In genomic region chr2:151051584-151052220, GRCh38 we compare ENCODE assay signal across 7 cellular contexts.
DNase-seq lines count a peak whose midpoint lies in the region; ATAC-seq and TF ChIP-seq lines count a peak whose summit lies in the region.

No MANE protein-coding gene starts in this region.

- intact Hi-C loops in heart left ventricle (cut with DNase I): loop anchor here in 7 of 10 donors (5.0 to 10.0 kb wide), 3 partner anchors 557 to 1454 kb away; no protein-coding TSS in a partner anchor

- ATAC-seq in GM19023 (IDR thresholded peaks at IDR 0.05; ENCODE audit: unreplicated experiment) (peak; percentile 89), HG03045 (IDR thresholded peaks at IDR 0.05; ENCODE audit: unreplicated experiment) (peak; percentile 86), heart left ventricle (peak in 1 of 4 donors; percentile 51)
- ATAC-seq in activated CD8-positive, alpha-beta T cell treated with anti-CD3 and anti-CD28 coated beads, Interleukin-2, amount 10 ng/mL, durations not matched to agents 7 days and 5 days: no peak

- H3K36me3 Mint-ChIP-seq in activated CD8-positive, alpha-beta T cell treated with anti-CD3 and anti-CD28 coated beads, Interleukin-2, amount 10 ng/mL, durations not matched to agents 7 days and 5 days (ENCODE audit: low read depth): no peaks in the 10 kb centered on the region

- 0 to 3% (median 2%) methylated on average over 2 of the region's 2 CpGs for WGBS in heart left ventricle, 4 donors

- peak; percentile 52 to 84 (median 76) for TF ChIP-seq CTCF in heart left ventricle (IDR thresholded peaks at IDR 0.05)

- H3K4me1 ChIP-seq in heart left ventricle (no peaks in the 10 kb centered on the region), skeletal muscle satellite cell (ENCODE audit: control insufficient read depth, insufficient read depth, low read length) (peaks cover 25% of the 10 kb centered on the region)

- POLR2A ChIA-PET in activated CD8-positive, alpha-beta T cell treated with anti-CD3 and anti-CD28 coated beads, Interleukin-2, amount 10 ng/mL, durations not matched to agents 7 days and 5 days (lab: Charles Lee): interaction anchor here (0.8 kb wide), 1 partner anchor 187 kb away, joined by 3 read pairs; no protein-coding TSS in a partner anchor

- H3K27ac Mint-ChIP-seq in activated CD8-positive, alpha-beta T cell treated with anti-CD3 and anti-CD28 coated beads, Interleukin-2, amount 10 ng/mL, durations not matched to agents 7 days and 5 days: no peak overlapping the region

- no peak for TF ChIP-seq POLR2A in heart left ventricle (IDR thresholded peaks at IDR 0.05)

- H3K27me3 ChIP-seq in heart left ventricle (no peaks in the 10 kb centered on the region), skeletal muscle satellite cell (ENCODE audit: control insufficient read depth, insufficient read depth, low read length) (no peaks in the 10 kb centered on the region)

- H3K9me3 Mint-ChIP-seq in activated CD8-positive, alpha-beta T cell treated with anti-CD3 and anti-CD28 coated beads, Interleukin-2, amount 10 ng/mL, durations not matched to agents 7 days and 5 days (ENCODE audit: insufficient read depth): no peaks in the 10 kb centered on the region

- no peaks in the 10 kb centered on the region for H3K9me3 ChIP-seq in heart left ventricle
- no peaks in the 10 kb centered on the region for H3K9me3 ChIP-seq in skeletal muscle satellite cell (replicated peaks; ENCODE audit: low read length)

- no peak overlapping the region for H3K27ac ChIP-seq in heart left ventricle

- no peak overlapping the region for H3K9ac ChIP-seq in skeletal muscle satellite cell (ENCODE audit: low read depth, low read length)

- H3K4me1 Mint-ChIP-seq in activated CD8-positive, alpha-beta T cell treated with anti-CD3 and anti-CD28 coated beads, Interleukin-2, amount 10 ng/mL, durations not matched to agents 7 days and 5 days (ENCODE audit: low read depth): no peaks in the 10 kb centered on the region

- H3K36me3 ChIP-seq in heart left ventricle (no peaks in the 10 kb centered on the region), skeletal muscle satellite cell (ENCODE audit: insufficient read depth, low read length) (no peaks in the 10 kb centered on the region)

- peak; percentile 40 for DNase-seq in DMS114 treated with DMSO at 0.1 percent for 48 hours (lab: John Stamatoyannopoulos, UW; ENCODE audit: unreplicated experiment)
- peak; percentile 37 for DNase-seq in NCI-H2171 (lab: John Stamatoyannopoulos, UW)
- DNase-seq in activated CD8-positive, alpha-beta T cell treated with anti-CD3 and anti-CD28 coated beads, Interleukin-2, amount 10 ng/mL, durations not matched to agents 7 days and 5 days: peak; percentile 34
- DNase-seq in heart left ventricle: peak in 1 of 5 donors; percentile 10

- H3K4me3 ChIP-seq in heart left ventricle (no peak overlapping the region), skeletal muscle satellite cell (ENCODE audit: low read length) (no peak overlapping the region)

- H3K4me3 Mint-ChIP-seq in activated CD8-positive, alpha-beta T cell treated with anti-CD3 and anti-CD28 coated beads, Interleukin-2, amount 10 ng/mL, durations not matched to agents 7 days and 5 days: no peak overlapping the region

- peaks cover 2% of the 10 kb centered on the region for H3K27me3 Mint-ChIP-seq in activated CD8-positive, alpha-beta T cell treated with anti-CD3 and anti-CD28 coated beads, Interleukin-2, amount 10 ng/mL, durations not matched to agents 7 days and 5 days (ENCODE audit: low read depth)

- CTCF ChIA-PET in activated CD8-positive, alpha-beta T cell treated with anti-CD3 and anti-CD28 coated beads, Interleukin-2, amount 10 ng/mL, durations not matched to agents 7 days and 5 days (lab: Charles Lee): interaction anchor here (0.6 to 3.0 kb wide), 14 partner anchors 10 to 1457 kb away, joined by 3 to 18 read pairs (median 4); no protein-coding TSS in a partner anchor

- H3K4me2 ChIP-seq in skeletal muscle satellite cell (ENCODE audit: low read length): peak overlapping the region; percentile 44
